Comparison of ENCODE assay signal across 22 cellular contexts in the genomic region with DNA sequence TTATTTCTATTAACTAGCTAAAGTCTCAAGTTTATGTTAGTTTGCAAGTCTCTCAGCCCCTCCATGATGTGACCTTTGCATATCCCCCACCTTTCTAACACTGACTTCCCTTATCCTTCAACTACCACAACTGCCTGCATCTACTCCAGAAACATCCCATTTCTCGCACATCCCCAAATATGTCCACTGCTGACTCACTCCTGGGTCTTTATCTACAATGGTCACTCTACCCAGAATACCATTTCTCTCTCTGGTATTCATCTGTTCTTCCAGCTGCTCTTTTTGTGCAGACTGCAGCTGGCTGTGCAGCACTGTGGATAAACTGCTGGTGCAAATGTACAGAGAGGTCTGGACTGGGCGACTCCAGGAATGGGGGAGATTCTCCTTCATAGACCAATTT. TPM values are rescaled to one million over a fixed set of nuclear protein-coding genes. Genes with fewer than 3 reads are reported as not detected.
DNase-seq lines count a peak whose midpoint lies in the region; ATAC-seq, FAIRE-seq and TF ChIP-seq lines count a peak whose summit lies in the region.
"Had no signal": no experiment of that assay in that cellular context is flagged by ENCODE, and none has a peak within 500 bp of the region (broad histone marks: within the 10 kb centered on the region; RNA-seq: fewer than 3 reads in every experiment).

No MANE protein-coding gene starts in this region.

- H3K9me3 Mint-ChIP-seq in activated naive CD4-positive, alpha-beta T cell treated with anti-CD3 and anti-CD28 coated beads, Interleukin-2, amount 10 ng/mL, durations not matched to agents 7 days and 5 days = no peaks in the 10 kb centered on the region
- H3K9me3 Mint-ChIP-seq in activated naive CD8-positive, alpha-beta T cell treated with anti-CD3 and anti-CD28 coated beads for 36 hours = no peaks in the 10 kb centered on the region
- H3K9me3 Mint-ChIP-seq in stimulated activated effector memory CD8-positive, alpha-beta T cell treated with anti-CD3 and anti-CD28 coated beads, Interleukin-12 subunit alpha, Interleukin-12 subunit beta, amount 100 ng/mL, for 72 hours = no peaks in the 10 kb centered on the region

- CTCF ChIA-PET in activated naive CD4-positive, alpha-beta T cell treated with anti-CD3 and anti-CD28 coated beads, Interleukin-2, amount 10 ng/mL, durations not matched to agents 7 days and 5 days (lab: Charles Lee) = no interaction called here

- H3K4me1 Mint-ChIP-seq in activated naive CD4-positive, alpha-beta T cell treated with anti-CD3 and anti-CD28 coated beads, Interleukin-2, amount 10 ng/mL, durations not matched to agents 7 days and 5 days = peaks cover 81% of the 10 kb centered on the region
- peaks cover 22% of the 10 kb centered on the region for H3K4me1 Mint-ChIP-seq in activated naive CD8-positive, alpha-beta T cell treated with anti-CD3 and anti-CD28 coated beads for 36 hours
- peaks cover 46% of the 10 kb centered on the region for H3K4me1 Mint-ChIP-seq in stimulated activated effector memory CD8-positive, alpha-beta T cell treated with anti-CD3 and anti-CD28 coated beads, Interleukin-12 subunit alpha, Interleukin-12 subunit beta, amount 100 ng/mL, for 72 hours

- FAIRE-seq in GM12891 (lab: Jason Lieb, UNC) = no peak
- FAIRE-seq: bronchial epithelial cell, endometrium had no signal

- no peaks in the 10 kb centered on the region for H3K27me3 Mint-ChIP-seq in activated naive CD4-positive, alpha-beta T cell treated with anti-CD3 and anti-CD28 coated beads, Interleukin-2, amount 10 ng/mL, durations not matched to agents 7 days and 5 days
- no peaks in the 10 kb centered on the region for H3K27me3 Mint-ChIP-seq in activated naive CD8-positive, alpha-beta T cell treated with anti-CD3 and anti-CD28 coated beads for 36 hours

- H3K4me3 Mint-ChIP-seq in activated naive CD4-positive, alpha-beta T cell treated with anti-CD3 and anti-CD28 coated beads, Interleukin-2, amount 10 ng/mL, durations not matched to agents 7 days and 5 days = peak overlapping the region; percentile 37
- H3K4me3 Mint-ChIP-seq in activated naive CD8-positive, alpha-beta T cell treated with anti-CD3 and anti-CD28 coated beads for 36 hours = peak overlapping the region; percentile 32
- H3K4me3 Mint-ChIP-seq in stimulated activated effector memory CD8-positive, alpha-beta T cell treated with anti-CD3 and anti-CD28 coated beads, Interleukin-12 subunit alpha, Interleukin-12 subunit beta, amount 100 ng/mL, for 72 hours = no peak overlapping the region

- in situ Hi-C loops in KBM-7 (cut with MboI; ENCODE audit: low pct_unique_long_range_greater_than_20kb, low sequenced_read_pairs) = no loop called here

- no peak for TF ChIP-seq POLR2A in GM12891 (IDR thresholded peaks at IDR 0.05; ENCODE audit: low read depth, low read length)

- no peaks in the 10 kb centered on the region for H3K36me3 Mint-ChIP-seq in activated naive CD4-positive, alpha-beta T cell treated with anti-CD3 and anti-CD28 coated beads, Interleukin-2, amount 10 ng/mL, durations not matched to agents 7 days and 5 days
- H3K36me3 Mint-ChIP-seq in activated naive CD8-positive, alpha-beta T cell treated with anti-CD3 and anti-CD28 coated beads for 36 hours = no peaks in the 10 kb centered on the region
- peaks cover 6% of the 10 kb centered on the region for H3K36me3 Mint-ChIP-seq in stimulated activated effector memory CD8-positive, alpha-beta T cell treated with anti-CD3 and anti-CD28 coated beads, Interleukin-12 subunit alpha, Interleukin-12 subunit beta, amount 100 ng/mL, for 72 hours

- ATAC-seq in stimulated activated effector memory CD8-positive, alpha-beta T cell treated with anti-CD3 and anti-CD28 coated beads, Interleukin-12 subunit alpha, Interleukin-12 subunit beta, amount 100 ng/mL, for 72 hours = no peak

- no peak for DNase-seq in activated naive CD4-positive, alpha-beta T cell treated with anti-CD3 and anti-CD28 coated beads, Interleukin-2, amount 10 ng/mL, durations not matched to agents 7 days and 5 days
- no peak for DNase-seq in activated naive CD4-positive, alpha-beta T cell treated with Interleukin-2 at 50 U/mL for 16 hours
- DNase-seq in KBM-7 (peak; percentile 43), GM12891 (ENCODE audit: insufficient read length, low spot score) (no peak), CD1c-positive myeloid dendritic cell (ENCODE audit: extremely low spot score) (no peak), retina (no peak)
- DNase-seq in activated naive CD8-positive, alpha-beta T cell treated with anti-CD3 and anti-CD28 coated beads for 36 hours = no peak
- no peak for DNase-seq in stimulated activated effector memory CD8-positive, alpha-beta T cell treated with anti-CD3 and anti-CD28 coated beads, Interleukin-12 subunit alpha, Interleukin-12 subunit beta, amount 100 ng/mL, for 72 hours (ENCODE audit: low spot score in 2 of 2)
- DNase-seq: activated CD4-positive, alpha-beta T cell treated with anti-CD3 and anti-CD28 coated beads for 4 hours; Caco-2; DND-41; kidney glomerular epithelial cell; NCI-H1092 treated with DMSO at 0.1 percent for 48 hours; NCI-H1930; NCI-H2227 treated with DMSO at 0.1 percent for 48 hours; NCI-H748 treated with DMSO at 0.1 percent for 48 hours; nucleus accumbens; SK-N-SH; stimulated activated naive CD4-positive, alpha-beta T cell had no signal

- H3K27ac Mint-ChIP-seq in activated naive CD4-positive, alpha-beta T cell treated with anti-CD3 and anti-CD28 coated beads, Interleukin-2, amount 10 ng/mL, durations not matched to agents 7 days and 5 days = peak overlapping the region; percentile 75
- H3K27ac Mint-ChIP-seq in activated naive CD8-positive, alpha-beta T cell treated with anti-CD3 and anti-CD28 coated beads for 36 hours = peak overlapping the region; percentile 25
- peak overlapping the region; percentile 62 for H3K27ac Mint-ChIP-seq in stimulated activated effector memory CD8-positive, alpha-beta T cell treated with anti-CD3 and anti-CD28 coated beads, Interleukin-12 subunit alpha, Interleukin-12 subunit beta, amount 100 ng/mL, for 72 hours

TF ChIP-seq in GM12891, 5 proteins besides CTCF, POLR2A, EP300 and RAD21:
- TF ChIP-seq POLR2AphosphoS5 (IDR thresholded peaks at IDR 0.05; ENCODE audit: low read depth, low read length) (no peak), PAX5 (IDR thresholded peaks at IDR 0.05; ENCODE audit: insufficient read depth, low read length, severe bottlenecking) (no peak), TAF1 (IDR thresholded peaks at IDR 0.05; ENCODE audit: low read depth, low read length) (no peak), SPI1 (IDR thresholded peaks at IDR 0.05; ENCODE audit: low read depth, low read length) (no peak), POU2F2 (IDR thresholded peaks at IDR 0.05; ENCODE audit: low read depth, low read length) (no peak)

RNA-seq across cellular contexts. Expression of gene PRSS1, which starts 32.7 kb away (rescaled TPM):
- not detected for total RNA-seq in activated naive CD8-positive, alpha-beta T cell treated with anti-CD3 and anti-CD28 coated beads for 36 hours
- polyA plus RNA-seq in GM12891 (2012; ENCODE audit: low read depth, missing spikeins) = not detected
- total RNA-seq: smooth muscle cell had no signal
- polyA plus RNA-seq: SK-N-SH, smooth muscle cell had no signal

RNA-seq across cellular contexts. Expression of gene PRSS2, which starts 54.2 kb away (rescaled TPM):
- total RNA-seq in activated naive CD8-positive, alpha-beta T cell treated with anti-CD3 and anti-CD28 coated beads for 36 hours = not detected
- polyA plus RNA-seq in GM12891 (2012; ENCODE audit: low read depth, missing spikeins) = not detected
- total RNA-seq: bronchial epithelial cell, smooth muscle cell had no signal
- polyA plus RNA-seq: SK-N-SH, smooth muscle cell had no signal

Comparison
In these comparisons a context has a peak if more than half of its experiments do, and no peak if none do; other contexts are left out.
1. H3K27ac Mint-ChIP-seq: peak in every context shown above with its lines; median percentile 75 in activated naive CD4-positive, alpha-beta T cell treated with anti-CD3 and anti-CD28 coated beads, Interleukin-2, amount 10 ng/mL, durations not matched to agents 7 days and 5 days; 62 in stimulated activated effector memory CD8-positive, alpha-beta T cell treated with anti-CD3 and anti-CD28 coated beads, Interleukin-12 subunit alpha, Interleukin-12 subunit beta, amount 100 ng/mL, for 72 hours; 25 in activated naive CD8-positive, alpha-beta T cell treated with anti-CD3 and anti-CD28 coated beads for 36 hours.